ENCODE assay signal across 8 cellular contexts in genomic region chrX:47217852-47218279, GRCh38. TPM values are rescaled to one million over a fixed set of nuclear protein-coding genes. Genes with fewer than 3 reads are reported as not detected.
DNase-seq lines count a peak whose midpoint lies in the region; ATAC-seq and TF ChIP-seq lines count a peak whose summit lies in the region.

No MANE protein-coding gene starts in this region.

- H3K27ac ChIP-seq in heart right ventricle = peak overlapping the region; percentile 94 to 99 (median 98)
- peak overlapping the region; percentile 96 to 98 (median 96) for H3K27ac ChIP-seq in upper lobe of left lung

- ATAC-seq in HG02798 (IDR thresholded peaks at IDR 0.05; ENCODE audit: poor library complexity, unreplicated experiment) (peak; percentile 89), T-cell (replicated peaks in 1 of 4) (peak; percentile 80 to 82 (median 81)), heart right ventricle (peak; percentile 86 to 94 (median 92)), upper lobe of left lung (ENCODE audit: low FRiP score in 2 of 2) (peak; percentile 91 to 96)

- peak overlapping the region; percentile 87 to 95 (median 93) for H3K4me3 Mint-ChIP-seq in T-cell

- H3K9me3 ChIP-seq in heart right ventricle (no peaks in the 10 kb centered on the region), upper lobe of left lung (no peaks in the 10 kb centered on the region)

- intact Hi-C loops in heart right ventricle (cut with DNase I) (loop anchor here in 5 of 10 donors (1.0 to 10.0 kb wide), 4 partner anchors 15 to 437 kb away; partner anchors contain the start of genes USP11 (in 4 of the 5), ELK1 (in 1 of the 5), UXT (in 1 of the 5) and ZNF41 (in 1 of the 5)), posterior cingulate gyrus (cut with DNase I) (loop anchor here (1.0 kb wide), 1 partner anchor 24 kb away; no protein-coding TSS in a partner anchor)

- H3K36me3 Mint-ChIP-seq in T-cell = peaks cover 20% of the 10 kb centered on the region

- H3K4me1 ChIP-seq in heart right ventricle (peaks cover 0 to 36% (median 24%) of the 10 kb centered on the region in 9 donors), upper lobe of left lung (peaks cover 3 to 35% (median 19%) of the 10 kb centered on the region in 4 donors)

- CTCF ChIA-PET in T-cell (lab: Charles Lee) = interaction anchor here in 1 of 2 donors (0.5 to 1.0 kb wide), 7 partner anchors 15 to 806 kb away, joined by 3 to 7 read pairs (median 3); partner anchors contain the start of genes NDUFB11 and RBM10

- H3K4me3 ChIP-seq in GM12865 (ENCODE audit: low read depth, low read length) (peak overlapping the region; percentile 87), heart right ventricle (peak overlapping the region; percentile 69 to 94 (median 77)), upper lobe of left lung (peak overlapping the region; percentile 45 to 83 (median 72))

- no peak for TF ChIP-seq EP300 in upper lobe of left lung (IDR thresholded peaks at IDR 0.05)

- no peaks in the 10 kb centered on the region for H3K27me3 Mint-ChIP-seq in T-cell

- 0% methylated on average over 30 to 31 of the region's 31 CpGs for WGBS in heart right ventricle, 2 donors
- WGBS in upper lobe of left lung, 2 donors = 0 to 1% methylated on average over 2 to 31 of the region's 31 CpGs

- H3K36me3 ChIP-seq in heart right ventricle = peaks cover 0 to 40% (median 6%) of the 10 kb centered on the region in 9 donors
- H3K36me3 ChIP-seq in upper lobe of left lung = peaks cover 3 to 38% (median 22%) of the 10 kb centered on the region in 4 donors

- H3K9me3 Mint-ChIP-seq in T-cell = no peaks in the 10 kb centered on the region

- no peaks in the 10 kb centered on the region for H3K27me3 ChIP-seq in heart right ventricle
- H3K27me3 ChIP-seq in upper lobe of left lung = no peaks in the 10 kb centered on the region

- DNase-seq in GM12865 (ENCODE audit: low read depth) (peak; percentile 98), NCI-H1436 (lab: John Stamatoyannopoulos, UW) (peak; percentile 96), T-cell (peak; percentile 88 to 100 (median 96)), amniotic stem cell (lab: John Stamatoyannopoulos, UW) (peak; percentile 99), heart right ventricle (peak; percentile 92 to 97), posterior cingulate gyrus (peak; percentile 87 to 99 (median 94)), upper lobe of left lung (peak in 1 of 2 donors; percentile 99)

- no peak for TF ChIP-seq CTCF in GM12865 (IDR thresholded peaks at IDR 0.05; ENCODE audit: insufficient read depth, low read depth, low read length, missing control alignments)
- no peak for TF ChIP-seq CTCF in heart right ventricle (IDR thresholded peaks at IDR 0.05)
- no peak for TF ChIP-seq CTCF in upper lobe of left lung (IDR thresholded peaks at IDR 0.05)

- peak overlapping the region; percentile 98 to 99 for H3K27ac Mint-ChIP-seq in T-cell

- peaks cover 41 to 48% (median 42%) of the 10 kb centered on the region in 3 donors for H3K4me1 Mint-ChIP-seq in T-cell

- no peak for TF ChIP-seq POLR2A in upper lobe of left lung (IDR thresholded peaks at IDR 0.05)

- POLR2A ChIA-PET in T-cell (lab: Charles Lee) = interaction anchor here (0.7 to 1.5 kb wide), 9 partner anchors 10 to 150 kb away, joined by 3 to 19 read pairs (median 4); partner anchors contain the start of genes NDUFB11 (in 1 of the 2), RBM10 (in 1 of the 2) and USP11 (in 1 of the 2)

RNA-seq across cellular contexts. Expression of gene CDK16, which starts 0.6 kb away (rescaled TPM):
- total RNA-seq in T-cell (100 to 1,000 TPM in 2 of 5 donors, 10 to 100 TPM in 3; 54.7 to 139 (median 60.4) TPM), heart right ventricle (100 to 1,000 TPM; 129 to 193 (median 147) TPM), upper lobe of left lung (10 to 100 TPM; 59.2 to 91.0 (median 78.5) TPM)
- 100 to 1,000 TPM; 110 to 124 TPM for polyA plus RNA-seq in heart right ventricle

RNA-seq across cellular contexts. Expression of gene USP11, which starts 14.9 kb away (rescaled TPM):
- 100 to 1,000 TPM in 1 of 5 donors, 10 to 100 TPM in 4; 72.3 to 122 (median 85.5) TPM for total RNA-seq in T-cell
- 10 to 100 TPM; 36.4 to 73.0 (median 58.6) TPM for total RNA-seq in heart right ventricle
- 10 to 100 TPM; 20.0 to 25.4 TPM for polyA plus RNA-seq in heart right ventricle
- total RNA-seq in upper lobe of left lung = 100 to 1,000 TPM in 1 of 6 donors, 10 to 100 TPM in 5; 42.9 to 103 (median 60.0) TPM

RNA-seq across cellular contexts. Expression of gene UBA1, which starts 24.2 kb away (rescaled TPM):
- total RNA-seq in T-cell = 100 to 1,000 TPM; 116 to 177 (median 149) TPM
- total RNA-seq in heart right ventricle = 100 to 1,000 TPM; 110 to 157 (median 128) TPM
- polyA plus RNA-seq in heart right ventricle = 10 to 100 TPM; 90.9 to 99.4 TPM
- 100 to 1,000 TPM; 128 to 186 (median 173) TPM for total RNA-seq in upper lobe of left lung
